ENCODE assay signal across 26 cellular contexts in the genomic region with DNA sequence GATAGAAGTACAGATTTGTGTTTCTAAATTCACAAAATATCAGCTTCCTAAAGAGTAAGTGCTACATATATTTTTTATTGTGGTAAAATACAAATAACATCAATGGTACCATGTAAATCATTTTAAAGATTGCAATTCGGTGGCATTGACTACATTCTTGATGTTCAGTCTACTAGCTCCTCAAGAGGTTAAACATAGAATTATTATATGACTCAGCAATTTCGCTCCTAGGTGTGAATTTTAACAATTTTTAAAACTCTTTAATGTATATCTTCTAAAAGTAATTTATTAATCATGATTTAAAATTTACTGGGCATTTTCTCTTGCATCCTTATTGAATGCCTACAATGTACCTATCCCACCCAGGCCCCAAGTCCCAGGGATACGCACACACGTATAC. TPM values are rescaled to one million over a fixed set of nuclear protein-coding genes. Genes with fewer than 3 reads are reported as not detected.
"Had no signal": no experiment of that assay in that cellular context is flagged by ENCODE, and none has a peak within 500 bp of the region (broad histone marks: within the 10 kb centered on the region; RNA-seq: fewer than 3 reads in every experiment).

No MANE protein-coding gene starts in this region.

- FAIRE-seq: endometrium, islet of Langerhans, keratinocyte had no signal

- H3K27me3 ChIP-seq: colonic mucosa had no signal

- H3K9me3 Mint-ChIP-seq: dendritic cell treated with granulocyte-macrophage colony-stimulating factor and Interleukin-4, amounts not matched to agents 40 ng/mL and 50 ng/mL, for 4 days; effector memory CD8-positive, alpha-beta T cell; endodermal cell; naive thymus-derived CD4-positive, alpha-beta T cell had no signal

- H3K27ac Mint-ChIP-seq: dendritic cell treated with granulocyte-macrophage colony-stimulating factor and Interleukin-4, amounts not matched to agents 40 ng/mL and 50 ng/mL, for 4 days; effector memory CD8-positive, alpha-beta T cell; endodermal cell; naive thymus-derived CD4-positive, alpha-beta T cell had no signal

- DNase-seq: colonic mucosa; cortex of kidney; effector CD8-positive, alpha-beta T cell; effector memory CD8-positive, alpha-beta T cell; endodermal cell; erythroblast; esophagus squamous epithelium; foreskin fibroblast; foreskin melanocyte; gastrocnemius medialis; glutamatergic neuron; heart right ventricle; hippocampal formation; left cardiac atrium; left lung; left ventricle myocardium superior; lower lobe of right lung; mesenchymal stem cell; midbrain; naive thymus-derived CD4-positive, alpha-beta T cell had no signal

- H3K4me3 ChIP-seq: colonic mucosa, esophagus squamous epithelium, gastrocnemius medialis, heart right ventricle, left lung, lower lobe of right lung had no signal

- ATAC-seq: effector memory CD8-positive, alpha-beta T cell; esophagus mucosa; gastrocnemius medialis; heart right ventricle; left cardiac atrium; left lung; left ventricle myocardium superior; lower lobe of right lung; naive thymus-derived CD4-positive, alpha-beta T cell had no signal

- H3K4me1 ChIP-seq: colonic mucosa, esophagus squamous epithelium, gastrocnemius medialis, heart right ventricle, left lung, lower lobe of right lung had no signal

- H3K4me1 Mint-ChIP-seq: endodermal cell; naive thymus-derived CD4-positive, alpha-beta T cell had no signal

- H3K36me3 Mint-ChIP-seq: naive thymus-derived CD4-positive, alpha-beta T cell had no signal

- H3K36me3 ChIP-seq: colonic mucosa, esophagus squamous epithelium, gastrocnemius medialis, heart right ventricle, left lung, lower lobe of right lung had no signal

- H3K27ac ChIP-seq: colonic mucosa, epithelial cell of prostate, esophagus squamous epithelium, gastrocnemius medialis, heart right ventricle, left lung, lower lobe of right lung had no signal

- H3K9me3 ChIP-seq: colonic mucosa, esophagus squamous epithelium, gastrocnemius medialis, heart right ventricle, left lung, lower lobe of right lung had no signal

- H3K4me3 Mint-ChIP-seq: dendritic cell treated with granulocyte-macrophage colony-stimulating factor and Interleukin-4, amounts not matched to agents 40 ng/mL and 50 ng/mL, for 4 days; effector memory CD8-positive, alpha-beta T cell; endodermal cell; naive thymus-derived CD4-positive, alpha-beta T cell had no signal

RNA-seq across cellular contexts. Expression of a gene that starts 29.8 kb away (rescaled TPM):
- total RNA-seq: endodermal cell had no signal
